ENCODE assay signal across 8 cellular contexts in the genomic region with DNA sequence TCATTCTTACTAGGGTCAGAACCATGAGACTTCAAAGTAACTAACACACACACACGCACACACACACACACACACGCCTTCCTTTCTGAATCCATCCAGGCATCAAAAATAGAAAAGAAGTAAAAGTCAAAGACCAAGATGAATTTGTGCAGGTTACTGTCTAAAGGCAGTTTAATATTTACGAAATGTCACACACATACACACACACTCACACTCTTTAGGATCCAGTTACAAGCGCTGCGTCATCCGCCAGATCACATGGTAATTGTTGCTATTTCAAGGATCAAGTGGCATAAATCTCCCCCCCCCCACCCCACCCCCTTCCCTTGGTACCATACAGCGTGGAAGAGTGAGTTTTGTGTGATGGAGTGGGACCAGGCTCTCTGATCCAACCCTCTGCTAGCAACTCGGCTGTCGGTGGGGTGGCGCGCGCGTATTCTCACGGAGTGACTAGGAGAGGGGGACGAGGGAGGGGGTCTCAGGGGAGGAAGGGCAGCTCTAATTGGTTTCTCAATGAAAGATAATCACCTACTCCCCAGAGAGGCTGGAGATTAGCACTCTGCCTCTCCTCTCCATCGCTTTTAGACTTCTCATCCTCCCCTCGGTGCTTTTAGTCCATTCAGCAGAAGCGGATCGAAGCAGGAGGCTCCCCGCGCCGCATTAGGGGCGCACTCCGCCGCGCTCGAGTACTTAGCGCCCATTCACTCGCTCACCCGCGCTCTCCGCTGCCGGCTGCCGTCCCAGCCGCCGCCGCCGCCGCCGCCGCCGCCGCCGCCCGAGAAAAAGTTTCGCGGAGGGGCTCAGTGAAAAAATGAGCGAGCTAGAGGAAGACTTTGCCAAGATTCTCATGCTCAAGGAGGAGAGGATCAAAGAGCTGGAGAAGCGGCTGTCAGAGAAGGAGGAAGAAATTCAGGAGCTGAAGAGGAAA.
A peak's percentile ranks its signal among the peaks of the same experiment; 100 is the strongest.
DNase-seq lines count a peak whose midpoint lies in the region; ATAC-seq and TF ChIP-seq lines count a peak whose summit lies in the region.

No MANE protein-coding gene starts in this region.

- peaks cover 0 to 59% of the 10 kb centered on the region in 2 donors for H3K27me3 ChIP-seq in left lung
- H3K27me3 ChIP-seq in subcutaneous abdominal adipose tissue (ENCODE audit: control insufficient read depth in 5 of 5, insufficient read depth in 4 of 5, low read length in 5 of 5) = peaks cover 17 to 28% (median 26%) of the 10 kb centered on the region in 5 donors

- intact Hi-C loops in left lung (cut with DNase I) = no loop called here

- ATAC-seq in left lung (peak; percentile 34), HG03521 (IDR thresholded peaks at IDR 0.05; ENCODE audit: unreplicated experiment) (no peak), HG03135 (IDR thresholded peaks at IDR 0.05; ENCODE audit: unreplicated experiment) (no peak)

- H3K9me3 ChIP-seq in left lung (no peaks in the 10 kb centered on the region), subcutaneous abdominal adipose tissue (ENCODE audit: control insufficient read depth in 5 of 5, low read length in 5 of 5) (no peaks in the 10 kb centered on the region)

- TF ChIP-seq CTCF in left lung (IDR thresholded peaks at IDR 0.05) = no peak

- no peak overlapping the region for H3K9ac ChIP-seq in subcutaneous abdominal adipose tissue (ENCODE audit: low read length in 5 of 5)

- H3K4me3 ChIP-seq in left lung (peak overlapping the region; percentile 52 to 63), subcutaneous abdominal adipose tissue (ENCODE audit: low read depth in 1 of 5, low read length in 5 of 5) (peak overlapping the region; percentile 56 to 80 (median 75))

- H3K4me1 ChIP-seq in left lung (no peaks in the 10 kb centered on the region), subcutaneous abdominal adipose tissue (ENCODE audit: control insufficient read depth in 5 of 5, insufficient read depth in 5 of 5, low read length in 5 of 5) (peaks cover 0 to 26% (median 23%) of the 10 kb centered on the region in 5 donors)

- H3K27ac ChIP-seq in cingulate gyrus (ENCODE audit: low read depth, low read length) (peak overlapping the region; percentile 42), left lung (peak overlapping the region; percentile 82 to 94), subcutaneous abdominal adipose tissue (ENCODE audit: low read depth, low read length) (no peak overlapping the region)

- no peaks in the 10 kb centered on the region for H3K36me3 ChIP-seq in left lung
- H3K36me3 ChIP-seq in subcutaneous abdominal adipose tissue (ENCODE audit: control insufficient read depth in 5 of 5, insufficient read depth in 5 of 5, low read length in 5 of 5) = no peaks in the 10 kb centered on the region

- DNase-seq in EL (peak; percentile 49), NCI-H345 treated with DMSO at 0.1 percent for 48 hours (lab: John Stamatoyannopoulos, UW; ENCODE audit: unreplicated experiment) (peak; percentile 16), left lung (peak; percentile 67 to 73), A172 (ENCODE audit: low spot score) (no peak)
